Comparison of ENCODE assay signal across 8 cellular contexts in the genomic region with DNA sequence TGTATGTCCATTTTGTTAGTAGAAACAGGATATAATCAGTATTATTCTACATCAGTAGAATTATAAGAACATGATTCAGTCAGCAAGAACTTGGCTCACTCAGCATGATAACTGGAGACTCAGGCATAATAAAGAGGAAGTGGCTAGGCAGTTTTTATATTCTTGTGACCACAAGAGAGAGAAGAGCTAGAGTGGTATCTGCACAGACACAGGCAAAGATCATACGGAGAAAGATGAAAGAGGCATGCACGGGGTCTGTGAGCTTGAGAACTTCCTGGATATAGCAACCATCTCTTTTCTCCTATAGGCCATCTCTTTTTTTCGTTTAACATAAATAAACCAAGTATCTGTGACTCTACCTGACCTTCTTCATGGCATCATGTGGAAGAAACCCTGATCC. TPM values are rescaled to one million over a fixed set of nuclear protein-coding genes. Genes with fewer than 3 reads are reported as not detected.
A peak's percentile ranks its signal among the peaks of the same experiment; 100 is the strongest.
DNase-seq lines count a peak whose midpoint lies in the region; ATAC-seq and TF ChIP-seq lines count a peak whose summit lies in the region.

No MANE protein-coding gene starts in this region.

- peak overlapping the region; percentile 26; the same call in 1 of the 2 replicates for H3K4me3 ChIP-seq in GM23248
- no peak overlapping the region for H3K4me3 ChIP-seq in MG63
- H3K4me3 ChIP-seq in breast epithelium = no peak overlapping the region

- H2AFZ ChIP-seq in GM23248 = no peak overlapping the region

- TF ChIP-seq CTCF in breast epithelium (IDR thresholded peaks at IDR 0.05) = no peak

- peaks cover 81% of the 10 kb centered on the region for H3K79me2 ChIP-seq in GM23248 (ENCODE audit: insufficient read depth)

- in situ Hi-C loops in GM23248 (cut with MboI) = no loop called here

- no peaks in the 10 kb centered on the region for H3K27me3 ChIP-seq in GM23248 (replicated peaks; ENCODE audit: insufficient read depth)
- H3K27me3 ChIP-seq in MG63 = no peaks in the 10 kb centered on the region
- no peaks in the 10 kb centered on the region for H3K27me3 ChIP-seq in breast epithelium

- TF ChIP-seq POLR2A in breast epithelium (IDR thresholded peaks at IDR 0.05) = no peak

- no peaks in the 10 kb centered on the region for H4K20me1 ChIP-seq in GM23248 (ENCODE audit: insufficient read depth)

- H3K4me1 ChIP-seq in GM23248 (ENCODE audit: insufficient read depth) = peaks cover 35% of the 10 kb centered on the region
- peaks cover 0 to 6% of the 10 kb centered on the region in 2 donors for H3K4me1 ChIP-seq in breast epithelium

- peaks cover 64% of the 10 kb centered on the region for H3K4me1 Mint-ChIP-seq in activated T-helper 2 cell treated with anti-CD3 and anti-CD28 coated beads, Interferon-gamma antibody, Interleukin-2, Interleukin-4, amounts not matched to agents 10 μg/mL and 5 μg/mL and 100 μg/mL, durations not matched to agents 14 hours and 24 hours and 36 hours (ENCODE audit: low read depth)

- intact Hi-C loops in activated T-helper 2 cell treated with anti-CD3 and anti-CD28 coated beads, Interferon-gamma antibody, Interleukin-2, Interleukin-4, amounts not matched to agents 10 μg/mL and 5 μg/mL and 100 μg/mL, durations not matched to agents 14 hours and 24 hours and 36 hours (cut with micrococcal nuclease) = loop anchor here (2.0 to 10.0 kb wide), 4 partner anchors 47 to 227 kb away; a partner anchor contains a TSS
- intact Hi-C loops in left colon (cut with DNase I, micrococcal nuclease) (no loop called here), breast epithelium (cut with DNase I; ENCODE audit: low total_unique reads) (no loop called here)

- no peak overlapping the region for H3K9ac ChIP-seq in GM23248

- no peaks in the 10 kb centered on the region for H3K9me2 ChIP-seq in GM23248 (ENCODE audit: insufficient read depth)

- WGBS in GM23248 (ENCODE audit: low coverage in 1 of 2, low lambda C conversion rate in 2 of 2, missing lambda C conversion rate in 2 of 2), 2 experiments = 28 to 50% methylated on average over 3 of the region's 3 CpGs

- H3K27ac ChIP-seq in GM23248 (peak overlapping the region; percentile 40), breast epithelium (no peak overlapping the region)

- peak overlapping the region; percentile 52 for H3K4me2 ChIP-seq in GM23248 (ENCODE audit: unreplicated experiment)

- peak overlapping the region; percentile 66 for H3K4me3 Mint-ChIP-seq in activated T-helper 2 cell treated with anti-CD3 and anti-CD28 coated beads, Interferon-gamma antibody, Interleukin-2, Interleukin-4, amounts not matched to agents 10 μg/mL and 5 μg/mL and 100 μg/mL, durations not matched to agents 14 hours and 24 hours and 36 hours (ENCODE audit: low read depth)

- peak overlapping the region; percentile 80 for H3K27ac Mint-ChIP-seq in activated T-helper 2 cell treated with anti-CD3 and anti-CD28 coated beads, Interferon-gamma antibody, Interleukin-2, Interleukin-4, amounts not matched to agents 10 μg/mL and 5 μg/mL and 100 μg/mL, durations not matched to agents 14 hours and 24 hours and 36 hours

- ATAC-seq in GM18499 (IDR thresholded peaks at IDR 0.05; ENCODE audit: insufficient read depth, unreplicated experiment) (peak; percentile 96), left colon (peak; percentile 49)

- H3F3A ChIP-seq in GM23248 (ENCODE audit: insufficient read depth) = peaks cover 39% of the 10 kb centered on the region

- peaks cover 10% of the 10 kb centered on the region for H3K36me3 Mint-ChIP-seq in activated T-helper 2 cell treated with anti-CD3 and anti-CD28 coated beads, Interferon-gamma antibody, Interleukin-2, Interleukin-4, amounts not matched to agents 10 μg/mL and 5 μg/mL and 100 μg/mL, durations not matched to agents 14 hours and 24 hours and 36 hours (ENCODE audit: low read depth)

- no peaks in the 10 kb centered on the region for H3K9me3 ChIP-seq in GM23248 (ENCODE audit: low read depth)
- no peaks in the 10 kb centered on the region for H3K9me3 ChIP-seq in MG63
- H3K9me3 ChIP-seq in breast epithelium = no peaks in the 10 kb centered on the region

- no peaks in the 10 kb centered on the region for H3K36me3 ChIP-seq in GM23248 (ENCODE audit: low read depth)
- H3K36me3 ChIP-seq in MG63 = no peaks in the 10 kb centered on the region
- H3K36me3 ChIP-seq in breast epithelium = no peaks in the 10 kb centered on the region

- DNase-seq in GM23248 (peak; percentile 83), MG63 (peak; percentile 6), left colon (no peak), NCI-H82 (lab: John Stamatoyannopoulos, UW) (no peak), breast epithelium (ENCODE audit: low spot score in 2 of 2) (no peak), NCI-H1694 treated with DMSO at 0.1 percent for 48 hours (lab: John Stamatoyannopoulos, UW) (no peak)
- peak; percentile 64 for DNase-seq in activated T-helper 2 cell treated with anti-CD3 and anti-CD28 coated beads, Interferon-gamma antibody, Interleukin-2, Interleukin-4, amounts not matched to agents 10 μg/mL and 5 μg/mL and 100 μg/mL, durations not matched to agents 14 hours and 24 hours and 36 hours (ENCODE audit: low spot score)

- H3K9me3 Mint-ChIP-seq in activated T-helper 2 cell treated with anti-CD3 and anti-CD28 coated beads, Interferon-gamma antibody, Interleukin-2, Interleukin-4, amounts not matched to agents 10 μg/mL and 5 μg/mL and 100 μg/mL, durations not matched to agents 14 hours and 24 hours and 36 hours = peaks cover 3% of the 10 kb centered on the region

- H3K27me3 Mint-ChIP-seq in activated T-helper 2 cell treated with anti-CD3 and anti-CD28 coated beads, Interferon-gamma antibody, Interleukin-2, Interleukin-4, amounts not matched to agents 10 μg/mL and 5 μg/mL and 100 μg/mL, durations not matched to agents 14 hours and 24 hours and 36 hours (ENCODE audit: low read depth) = no peaks in the 10 kb centered on the region

RNA-seq across cellular contexts. Expression of a gene that starts 46.8 kb away (rescaled TPM):
- 30.6 and 33.3 TPM in 2 replicates for total RNA-seq in GM23248 (2014; rRNA removed; shearing (Covaris generic))
- 12.1 and 14.0 TPM in 2 replicates for polyA plus RNA-seq in GM23248 (2016; fragmentation: Nextera tagmentation; extraction: Ambion mirVana)
- total RNA-seq in MG63 (2014; rRNA removed; shearing (Covaris generic); ENCODE audit: low replicate concordance) = 8.4 and 14.5 TPM in 2 replicates
- total RNA-seq in activated T-helper 2 cell treated with anti-CD3 and anti-CD28 coated beads, Interferon-gamma antibody, Interleukin-2, Interleukin-4, amounts not matched to agents 10 μg/mL and 5 μg/mL and 100 μg/mL, durations not matched to agents 14 hours and 24 hours and 36 hours = 22.8 and 23.6 TPM in 2 replicates
- total RNA-seq in left colon = 1 to 10 TPM; 5.9 to 7.9 TPM
- total RNA-seq in breast epithelium = 10 to 100 TPM; 34.1 to 77.4 (median 34.4) TPM

Comparison
In these comparisons a context has a peak if more than half of its experiments do, and no peak if none do; other contexts are left out.
1. DNase-seq: peak in GM23248 (single experiment), MG63 (single experiment) and activated T-helper 2 cell treated with anti-CD3 and anti-CD28 coated beads, Interferon-gamma antibody, Interleukin-2, Interleukin-4, amounts not matched to agents 10 μg/mL and 5 μg/mL and 100 μg/mL, durations not matched to agents 14 hours and 24 hours and 36 hours (single experiment); none in left colon (0 of 2), NCI-H82 (single experiment), breast epithelium (0 of 2) and NCI-H1694 treated with DMSO at 0.1 percent for 48 hours (single experiment).